In genomic region chr2:230011617-230012016, GRCh38 we compare ENCODE assay signal across 34 cellular contexts. TPM values are rescaled to one million over a fixed set of nuclear protein-coding genes. Genes with fewer than 3 reads are reported as not detected.
A peak's percentile ranks its signal among the peaks of the same experiment; 100 is the strongest.
DNase-seq lines count a peak whose midpoint lies in the region; ATAC-seq, FAIRE-seq and TF ChIP-seq lines count a peak whose summit lies in the region.
"Had no signal": no experiment of that assay in that cellular context is flagged by ENCODE, and none has a peak within 500 bp of the region (broad histone marks: within the 10 kb centered on the region; RNA-seq: fewer than 3 reads in every experiment).

No MANE protein-coding gene starts in this region.

- H3K4me3 ChIP-seq in AG04450 (ENCODE audit: low read depth, low read length): no peak overlapping the region
- H3K4me3 ChIP-seq in astrocyte (ENCODE audit: insufficient read depth, low read depth, low read length): no peak overlapping the region
- H3K4me3 ChIP-seq in adrenal gland: no peak overlapping the region
- H3K4me3 ChIP-seq: A549, breast epithelium, gastroesophageal sphincter, left ventricle myocardium inferior, SJSA1, stomach, tibial artery had no signal

- H3K9me3 ChIP-seq in AG04450 (ENCODE audit: control insufficient read depth, insufficient read depth, low read length) (no peaks in the 10 kb centered on the region), astrocyte (ENCODE audit: insufficient read depth, low read depth, low read length) (no peaks in the 10 kb centered on the region), adrenal gland (replicated peaks in 1 of 3) (no peaks in the 10 kb centered on the region)
- H3K9me3 ChIP-seq: A549, breast epithelium, gastroesophageal sphincter, SJSA1, stomach, tibial artery had no signal

- no peaks in the 10 kb centered on the region for H3K9me3 Mint-ChIP-seq in astrocyte (ENCODE audit: unreplicated experiment)
- H3K9me3 Mint-ChIP-seq: activated CD4-positive, alpha-beta T cell treated with anti-CD3 and anti-CD28 coated beads, Interleukin-2, amount 10 ng/mL, durations not matched to agents 7 days and 5 days had no signal

- peak; percentile 52 for DNase-seq in AG04450 (ENCODE audit: low read depth, low spot score)
- DNase-seq in GM04504 (ENCODE audit: low read depth): peak; percentile 39
- DNase-seq in astrocyte (ENCODE audit: low read depth): peak; percentile 44
- peak; percentile 27 for DNase-seq in hepatic stellate cell (ENCODE audit: low spot score)
- no peak for DNase-seq in NCI-H226
- DNase-seq in adrenal gland: no peak
- no peak for DNase-seq in foreskin keratinocyte
- DNase-seq: activated CD4-positive, alpha-beta T cell treated with anti-CD3 and anti-CD28 coated beads, Interleukin-2, amount 10 ng/mL, durations not matched to agents 7 days and 5 days; activated naive CD4-positive, alpha-beta T cell; activated T-cell treated with anti-CD3 and anti-CD28 coated beads, Interleukin-2, amount 50 U/mL, for 48 hours; C1 segment of cervical spinal cord; effector CD8-positive, alpha-beta T cell; GOT3; left ventricle myocardium inferior; naive B cell; NCI-H1105; NCI-H2029 treated with DMSO at 0.1 percent for 48 hours; NCI-H2227 treated with DMSO at 0.1 percent for 48 hours; NCI-H748 treated with DMSO at 0.1 percent for 48 hours; nucleus accumbens; small intestine; stimulated activated CD4-positive, alpha-beta T cell treated with anti-CD3 and anti-CD28 coated beads, Interleukin-1b, Interleukin-23, amount 100 ng/mL, for 48 hours; stomach; tibial artery had no signal

- WGBS in adrenal gland, 4 donors: 86 to 100% (median 97%) methylated on average over 1 of the region's 1 CpG

- H3K4me1 ChIP-seq in astrocyte (ENCODE audit: insufficient read depth, low read length) (no peaks in the 10 kb centered on the region), adrenal gland (replicated peaks in 1 of 2) (peaks cover 4 to 9% of the 10 kb centered on the region in 2 donors), foreskin keratinocyte (no peaks in the 10 kb centered on the region)
- H3K4me1 ChIP-seq: A549, breast epithelium, tibial artery had no signal

- TF ChIP-seq POLR2A in adrenal gland (IDR thresholded peaks at IDR 0.05): no peak

- ATAC-seq in foreskin keratinocyte: no peak
- ATAC-seq in HG02759 (IDR thresholded peaks at IDR 0.05; ENCODE audit: unreplicated experiment): no peak
- ATAC-seq: A549, gastroesophageal sphincter had no signal

- H3K4me2 ChIP-seq in astrocyte (ENCODE audit: low read length): no peak overlapping the region
- H3K4me2 ChIP-seq: A549 had no signal

- H3K9ac ChIP-seq in astrocyte (ENCODE audit: low read length): no peak overlapping the region

- no peak for FAIRE-seq in astrocyte (lab: Jason Lieb, UNC)
- FAIRE-seq: A549, GM12891, small intestine had no signal

- CTCF ChIA-PET in AG04450 (lab: Charles Lee): interaction anchor here (1.3 to 3.2 kb wide), 2 partner anchors 56 to 148 kb away, joined by 3 to 39 read pairs; no protein-coding TSS in a partner anchor

- no peak overlapping the region for H3K4me3 Mint-ChIP-seq in astrocyte (ENCODE audit: unreplicated experiment)
- H3K4me3 Mint-ChIP-seq: activated CD4-positive, alpha-beta T cell treated with anti-CD3 and anti-CD28 coated beads, Interleukin-2, amount 10 ng/mL, durations not matched to agents 7 days and 5 days; IgD-negative memory B cell; mesothelial cell of epicardium; naive B cell had no signal

- H3K36me3 Mint-ChIP-seq in astrocyte (ENCODE audit: low read depth, unreplicated experiment): no peaks in the 10 kb centered on the region
- H3K36me3 Mint-ChIP-seq: naive B cell had no signal

- POLR2A ChIA-PET in AG04450 (lab: Yijun Ruan, JAX): interaction anchor here (0.6 to 0.7 kb wide), 3 partner anchors 604 to 782 kb away, joined by 3 to 8 read pairs (median 5); no protein-coding TSS in a partner anchor

- no peaks in the 10 kb centered on the region for H3K79me2 ChIP-seq in astrocyte (ENCODE audit: insufficient read depth, low read length)

- no peak overlapping the region for H3K27ac Mint-ChIP-seq in astrocyte (ENCODE audit: unreplicated experiment)
- H3K27ac Mint-ChIP-seq: activated CD4-positive, alpha-beta T cell treated with anti-CD3 and anti-CD28 coated beads, Interleukin-2, amount 10 ng/mL, durations not matched to agents 7 days and 5 days had no signal

- intact Hi-C loops in adrenal gland (cut with DNase I): loop anchor here in 1 of 2 donors (5.0 kb wide), 1 partner anchor 601 kb away; no protein-coding TSS in a partner anchor

- no peak overlapping the region for H2AFZ ChIP-seq in astrocyte (ENCODE audit: low read depth, low read length)

- TF ChIP-seq CTCF in AG04450 (IDR thresholded peaks at IDR 0.05; ENCODE audit: low read depth, low read length) (no peak), astrocyte (IDR thresholded peaks at IDR 0.05; ENCODE audit: insufficient read depth, low read depth, low read length) (no peak), adrenal gland (IDR thresholded peaks at IDR 0.05) (no peak), foreskin keratinocyte (conservative IDR thresholded peaks at IDR 0.05) (no peak)

- H4K20me1 ChIP-seq in astrocyte (ENCODE audit: insufficient read depth, low read length): no peaks in the 10 kb centered on the region

- H3K27me3 Mint-ChIP-seq in astrocyte (ENCODE audit: low read depth, unreplicated experiment): no peaks in the 10 kb centered on the region
- H3K27me3 Mint-ChIP-seq: activated CD4-positive, alpha-beta T cell treated with anti-CD3 and anti-CD28 coated beads, Interleukin-2, amount 10 ng/mL, durations not matched to agents 7 days and 5 days; IgD-negative memory B cell; naive B cell had no signal

- H3K4me1 Mint-ChIP-seq in astrocyte (ENCODE audit: low read depth, unreplicated experiment): peaks cover 10% of the 10 kb centered on the region
- H3K4me1 Mint-ChIP-seq: mesothelial cell of epicardium had no signal

- H3K27ac ChIP-seq in AG04450 (ENCODE audit: low read depth, low read length): peak overlapping the region; percentile 54
- H3K27ac ChIP-seq in astrocyte (ENCODE audit: low read depth, low read length): no peak overlapping the region
- H3K27ac ChIP-seq in adrenal gland: no peak overlapping the region
- H3K27ac ChIP-seq in foreskin keratinocyte: no peak overlapping the region
- H3K27ac ChIP-seq: A549, breast epithelium, epithelial cell of prostate, gastroesophageal sphincter, left ventricle myocardium inferior, SJSA1, stomach, tibial artery had no signal

- H3K27me3 ChIP-seq in AG04450 (ENCODE audit: control insufficient read depth, insufficient read depth, low read length) (no peaks in the 10 kb centered on the region), astrocyte (ENCODE audit: insufficient read depth, low read length) (no peaks in the 10 kb centered on the region), adrenal gland (no peaks in the 10 kb centered on the region), foreskin keratinocyte (no peaks in the 10 kb centered on the region)
- H3K27me3 ChIP-seq: breast epithelium, gastroesophageal sphincter, SJSA1, stomach, tibial artery had no signal

- no peaks in the 10 kb centered on the region for H3K36me3 ChIP-seq in astrocyte (ENCODE audit: insufficient read depth, low read length)
- no peaks in the 10 kb centered on the region for H3K36me3 ChIP-seq in adrenal gland (replicated peaks in 1 of 2)
- H3K36me3 ChIP-seq: breast epithelium, gastroesophageal sphincter, left ventricle myocardium inferior, SJSA1, stomach, tibial artery had no signal

RNA-seq across cellular contexts. Expression of gene SLC16A14, which starts 57.1 kb away (rescaled TPM):
- 2.1 and 2.7 TPM in 2 replicates for polyA plus RNA-seq in AG04450 (2011; rRNA removed)
- polyA minus RNA-seq in AG04450 (2011; rRNA and poly(A)+ RNA removed): 2.9 and 3.0 TPM in 2 replicates
- 3.5 and 4.2 TPM in 2 replicates for total RNA-seq in astrocyte
- 10 to 100 TPM in 2 of 8 donors, 1 to 10 TPM in 6; 4.7 to 23.5 (median 7.7) TPM for total RNA-seq in adrenal gland
- polyA plus RNA-seq in adrenal gland: 10 to 100 TPM in 1 of 3 donors, 1 to 10 TPM in 1, under 1 TPM in 1; 0.88 to 12.1 (median 4.3) TPM
- 0.81 and 0.92 TPM in 2 replicates for total RNA-seq in foreskin keratinocyte
- polyA plus RNA-seq in foreskin keratinocyte: 0.47 and 0.90 TPM in 2 replicates
- total RNA-seq: RPMI7951 had no signal

Comparison
In these comparisons a context has a peak if more than half of its experiments do, and no peak if none do; other contexts are left out.
1. DNase-seq: peak in AG04450 (single experiment), GM04504 (single experiment), astrocyte (single experiment) and hepatic stellate cell (single experiment); none in NCI-H226 (single experiment), adrenal gland (0 of 7) and foreskin keratinocyte (0 of 2).